Comparison of ENCODE assay signal across 29 cellular contexts in genomic region chr1:209156991-209157390, GRCh38.
"Had no signal": no experiment of that assay in that cellular context is flagged by ENCODE, and none has a peak within 500 bp of the region (broad histone marks: within the 10 kb centered on the region; RNA-seq: fewer than 3 reads in every experiment).

No MANE protein-coding gene starts in this region.

- H3K27ac ChIP-seq: breast epithelium, esophagus muscularis mucosa, foreskin keratinocyte, left lung, lower lobe of right lung, pancreas, psoas muscle, sigmoid colon, upper lobe of left lung, vagina had no signal

- H3K36me3 ChIP-seq: breast epithelium, esophagus muscularis mucosa, left lung, lower lobe of right lung, pancreas, sigmoid colon, upper lobe of left lung, vagina had no signal

- H3K4me1 ChIP-seq: breast epithelium, foreskin keratinocyte, left lung, pancreas, psoas muscle, sigmoid colon, upper lobe of left lung, vagina had no signal

- H3K4me3 ChIP-seq: breast epithelium, esophagus muscularis mucosa, left lung, lower lobe of right lung, mucosa of descending colon, pancreas, psoas muscle, sigmoid colon, upper lobe of left lung, vagina had no signal

- H3K9me3 Mint-ChIP-seq: activated B cell treated with CpG ODN at 0.5 μM for 24 hours; activated CD8-positive, alpha-beta T cell treated with anti-CD3 and anti-CD28 coated beads for 36 hours; activated naive CD4-positive, alpha-beta T cell treated with anti-CD3 and anti-CD28 coated beads, Interleukin-2, amount 50 U/mL, for 24 hours; activated naive CD8-positive, alpha-beta T cell treated with anti-CD3 and anti-CD28 coated beads, Interleukin-2, amount 50 U/mL, for 24 hours; activated T-cell treated with anti-CD3 and anti-CD28 coated beads, Interleukin-2, amount 50 U/mL, for 4 hours; activated T-helper 2 cell treated with anti-CD3 and anti-CD28 coated beads, Interferon-gamma antibody, Interleukin-2, Interleukin-4, amounts not matched to agents 10 μg/mL and 5 μg/mL and 100 μg/mL, durations not matched to agents 14 hours and 24 hours and 36 hours; stimulated activated memory B cell treated with anti-CD40 and anti-IgM and Interleukin-4, amounts not matched to agents 10 μg/mL and 1 μg/mL and 100 μg/mL, for 72 hours; stimulated activated naive CD8-positive, alpha-beta T cell treated with anti-CD3 and anti-CD28 coated beads, Interleukin-15, amount 100 ng/mL, for 72 hours had no signal

- H3K4me1 Mint-ChIP-seq: activated B cell treated with CpG ODN at 0.5 μM for 24 hours; activated naive CD4-positive, alpha-beta T cell treated with anti-CD3 and anti-CD28 coated beads, Interleukin-2, amount 50 U/mL, for 24 hours; activated naive CD8-positive, alpha-beta T cell treated with anti-CD3 and anti-CD28 coated beads, Interleukin-2, amount 50 U/mL, for 24 hours; stimulated activated memory B cell treated with anti-CD40 and anti-IgM and Interleukin-4, amounts not matched to agents 10 μg/mL and 1 μg/mL and 100 μg/mL, for 72 hours; stimulated activated naive CD8-positive, alpha-beta T cell treated with anti-CD3 and anti-CD28 coated beads, Interleukin-15, amount 100 ng/mL, for 72 hours had no signal

- H3K36me3 Mint-ChIP-seq: activated naive CD4-positive, alpha-beta T cell treated with anti-CD3 and anti-CD28 coated beads, Interleukin-2, amount 50 U/mL, for 24 hours; natural killer cell treated with Interleukin-12 subunit alpha and Interleukin-12 subunit beta and Interleukin-15 and Interleukin-18, amount 100 ng/mL, for 72 hours; stimulated activated memory B cell treated with anti-CD40 and anti-IgM and Interleukin-4, amounts not matched to agents 10 μg/mL and 1 μg/mL and 100 μg/mL, for 72 hours had no signal

- ATAC-seq: activated CD8-positive, alpha-beta T cell treated with anti-CD3 and anti-CD28 coated beads for 36 hours; activated naive CD8-positive, alpha-beta T cell treated with anti-CD3 and anti-CD28 coated beads, Interleukin-2, amount 50 U/mL, for 24 hours; activated T-cell treated with anti-CD3 and anti-CD28 coated beads, Interleukin-2, amount 50 U/mL, for 4 hours; foreskin keratinocyte; left lung; lower lobe of right lung; mucosa of descending colon; natural killer cell treated with Interleukin-12 subunit alpha and Interleukin-12 subunit beta and Interleukin-15 and Interleukin-18, amount 100 ng/mL, for 72 hours; pancreas; psoas muscle; stimulated activated memory B cell treated with anti-CD40 and anti-IgM and Interleukin-4, amounts not matched to agents 10 μg/mL and 1 μg/mL and 100 μg/mL, for 72 hours; stimulated activated naive CD8-positive, alpha-beta T cell treated with anti-CD3 and anti-CD28 coated beads, Interleukin-15, amount 100 ng/mL, for 72 hours had no signal

- FAIRE-seq: islet of Langerhans, pancreas, small intestine had no signal

- H3K4me3 Mint-ChIP-seq: activated B cell treated with CpG ODN at 0.5 μM for 24 hours; activated CD8-positive, alpha-beta T cell treated with anti-CD3 and anti-CD28 coated beads for 36 hours; activated naive CD4-positive, alpha-beta T cell treated with anti-CD3 and anti-CD28 coated beads, Interleukin-2, amount 50 U/mL, for 24 hours; activated naive CD8-positive, alpha-beta T cell treated with anti-CD3 and anti-CD28 coated beads, Interleukin-2, amount 50 U/mL, for 24 hours; activated T-cell treated with anti-CD3 and anti-CD28 coated beads, Interleukin-2, amount 50 U/mL, for 4 hours; natural killer cell treated with Interleukin-12 subunit alpha and Interleukin-12 subunit beta and Interleukin-15 and Interleukin-18, amount 100 ng/mL, for 72 hours; stimulated activated memory B cell treated with anti-CD40 and anti-IgM and Interleukin-4, amounts not matched to agents 10 μg/mL and 1 μg/mL and 100 μg/mL, for 72 hours; stimulated activated naive CD8-positive, alpha-beta T cell treated with anti-CD3 and anti-CD28 coated beads, Interleukin-15, amount 100 ng/mL, for 72 hours had no signal

- H3K27ac Mint-ChIP-seq: activated B cell treated with CpG ODN at 0.5 μM for 24 hours; activated CD8-positive, alpha-beta T cell treated with anti-CD3 and anti-CD28 coated beads for 36 hours; activated naive CD4-positive, alpha-beta T cell treated with anti-CD3 and anti-CD28 coated beads, Interleukin-2, amount 50 U/mL, for 24 hours; activated naive CD8-positive, alpha-beta T cell treated with anti-CD3 and anti-CD28 coated beads, Interleukin-2, amount 50 U/mL, for 24 hours; activated T-helper 2 cell treated with anti-CD3 and anti-CD28 coated beads, Interferon-gamma antibody, Interleukin-2, Interleukin-4, amounts not matched to agents 10 μg/mL and 5 μg/mL and 100 μg/mL, durations not matched to agents 14 hours and 24 hours and 36 hours; natural killer cell treated with Interleukin-12 subunit alpha and Interleukin-12 subunit beta and Interleukin-15 and Interleukin-18, amount 100 ng/mL, for 72 hours; stimulated activated memory B cell treated with anti-CD40 and anti-IgM and Interleukin-4, amounts not matched to agents 10 μg/mL and 1 μg/mL and 100 μg/mL, for 72 hours; stimulated activated naive CD8-positive, alpha-beta T cell treated with anti-CD3 and anti-CD28 coated beads, Interleukin-15, amount 100 ng/mL, for 72 hours had no signal

- H3K9me3 ChIP-seq: breast epithelium, esophagus muscularis mucosa, left lung, lower lobe of right lung, mucosa of descending colon, pancreas, psoas muscle, sigmoid colon, upper lobe of left lung, vagina had no signal

- DNase-seq: activated B cell treated with CpG ODN at 0.5 μM for 24 hours; activated CD4-positive, alpha-beta T cell treated with anti-CD3 and anti-CD28 coated beads, Interleukin-2, amount 50 U/mL, for 1 hour; activated CD8-positive, alpha-beta T cell treated with anti-CD3 and anti-CD28 coated beads for 36 hours; activated naive CD8-positive, alpha-beta T cell treated with anti-CD3 and anti-CD28 coated beads, Interleukin-2, amount 50 U/mL, for 24 hours; activated T-cell treated with anti-CD3 and anti-CD28 coated beads, Interleukin-2, amount 50 U/mL, for 4 hours; amygdala; central memory CD4-positive, alpha-beta T cell; foreskin keratinocyte; left lung; lower lobe of right lung; mucosa of descending colon; pancreas; psoas muscle; sigmoid colon; small intestine; stimulated activated CD4-positive, alpha-beta T cell treated with anti-CD3 and anti-CD28 coated beads, Interleukin-4, amount 100 ng/mL, for 4 hours; stimulated activated CD8-positive, alpha-beta memory T cell treated with anti-CD3 and anti-CD28 coated beads, Interleukin-4, amount 100 ng/mL, for 48 hours; stimulated activated naive CD8-positive, alpha-beta T cell treated with anti-CD3 and anti-CD28 coated beads, Interleukin-15, amount 100 ng/mL, for 72 hours; substantia nigra; T-helper 2 cell; upper lobe of left lung had no signal

- H3K27me3 ChIP-seq: breast epithelium, left lung, pancreas, sigmoid colon, upper lobe of left lung, vagina had no signal

- H3K27me3 Mint-ChIP-seq: activated CD8-positive, alpha-beta T cell treated with anti-CD3 and anti-CD28 coated beads for 36 hours; activated naive CD4-positive, alpha-beta T cell treated with anti-CD3 and anti-CD28 coated beads, Interleukin-2, amount 50 U/mL, for 24 hours; activated naive CD8-positive, alpha-beta T cell treated with anti-CD3 and anti-CD28 coated beads, Interleukin-2, amount 50 U/mL, for 24 hours; natural killer cell treated with Interleukin-12 subunit alpha and Interleukin-12 subunit beta and Interleukin-15 and Interleukin-18, amount 100 ng/mL, for 72 hours; stimulated activated memory B cell treated with anti-CD40 and anti-IgM and Interleukin-4, amounts not matched to agents 10 μg/mL and 1 μg/mL and 100 μg/mL, for 72 hours; stimulated activated naive CD8-positive, alpha-beta T cell treated with anti-CD3 and anti-CD28 coated beads, Interleukin-15, amount 100 ng/mL, for 72 hours had no signal
